ENCODE assay signal across 1 cellular context in the genomic region with DNA sequence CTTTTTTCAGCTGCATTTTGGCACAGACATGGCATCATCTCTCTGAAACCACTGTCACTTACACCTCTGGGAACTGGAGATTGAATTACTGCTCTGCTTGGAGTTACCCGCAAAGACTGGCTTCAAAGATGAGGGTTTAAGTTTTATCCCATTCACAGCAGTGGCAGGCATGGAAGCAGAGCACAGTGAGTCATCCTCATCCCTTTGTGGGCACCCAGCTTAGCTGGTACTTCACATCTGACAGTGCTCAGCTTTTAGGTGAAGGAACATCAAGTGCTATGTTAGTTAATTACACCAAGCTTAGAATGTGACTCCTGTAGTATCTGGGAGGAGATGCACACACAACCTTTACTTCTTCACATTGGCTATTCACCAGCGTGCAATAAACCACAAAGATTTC.
TF ChIP-seq lines count a peak whose summit lies in the region.

No MANE protein-coding gene starts in this region.

TF ChIP-seq in GM23338, 12 proteins besides CTCF, POLR2A, EP300 and RAD21:
- TF ChIP-seq ZNF114 (CRISPR knock-in tag; IDR thresholded peaks at IDR 0.05) (no peak), REST (IDR thresholded peaks at IDR 0.05; ENCODE audit: unreplicated experiment) (no peak), EZH2 (IDR thresholded peaks at IDR 0.05; ENCODE audit: low read depth, unreplicated experiment) (no peak)
